Comparison of ENCODE assay signal across 1 cellular context in the genomic region with DNA sequence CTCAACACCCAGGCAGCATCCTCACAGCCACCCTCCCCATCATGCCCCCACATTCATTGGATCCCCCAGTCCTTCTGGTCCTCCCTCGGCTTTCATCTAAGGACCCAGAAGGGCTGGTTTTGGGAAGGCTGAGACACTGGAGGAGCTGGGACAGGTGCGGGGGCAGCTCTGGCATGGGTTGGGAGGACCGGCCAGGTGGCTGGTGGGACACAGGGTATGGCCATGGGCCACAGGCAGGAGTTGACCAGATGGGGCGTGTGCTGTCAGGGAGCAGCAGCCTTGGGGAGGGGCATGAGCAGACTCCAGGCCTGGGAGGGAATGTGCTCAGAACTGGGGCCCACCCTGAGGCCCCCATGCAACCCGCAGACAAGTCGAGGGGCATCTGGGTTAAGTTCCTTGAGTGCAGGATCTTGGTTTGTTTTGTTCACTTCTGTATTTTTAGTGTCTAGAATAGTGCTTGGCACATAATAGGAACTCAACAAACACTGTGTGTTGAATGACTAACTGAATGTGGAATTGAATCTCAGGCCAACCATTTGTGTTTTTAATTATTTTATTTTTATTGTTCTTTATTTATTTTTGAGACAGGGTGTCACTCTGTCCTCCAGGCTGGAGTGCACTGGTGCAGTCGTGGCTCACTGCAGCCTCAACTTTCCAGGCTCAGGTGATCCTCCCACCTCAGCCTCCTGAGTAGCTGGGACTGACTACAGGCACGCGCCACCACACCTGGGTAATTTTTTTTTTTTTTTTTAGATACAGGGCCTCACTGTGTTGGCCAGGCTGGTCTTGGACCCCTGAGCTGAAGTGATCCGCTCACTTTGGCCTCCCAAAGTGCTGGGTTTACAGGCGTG.
TF ChIP-seq lines count a peak whose summit lies in the region.

No MANE protein-coding gene starts in this region.

TF ChIP-seq in SK-N-SH, 30 proteins besides CTCF, POLR2A, EP300 and RAD21 (continued from another document):
- TF ChIP-seq, protein P1, sequence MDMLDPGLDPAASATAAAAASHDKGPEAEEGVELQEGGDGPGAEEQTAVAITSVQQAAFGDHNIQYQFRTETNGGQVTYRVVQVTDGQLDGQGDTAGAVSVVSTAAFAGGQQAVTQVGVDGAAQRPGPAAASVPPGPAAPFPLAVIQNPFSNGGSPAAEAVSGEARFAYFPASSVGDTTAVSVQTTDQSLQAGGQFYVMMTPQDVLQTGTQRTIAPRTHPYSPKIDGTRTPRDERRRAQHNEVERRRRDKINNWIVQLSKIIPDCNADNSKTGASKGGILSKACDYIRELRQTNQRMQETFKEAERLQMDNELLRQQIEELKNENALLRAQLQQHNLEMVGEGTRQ (IDR thresholded peaks at IDR 0.05; ENCODE audit: borderline replicate concordance, low read depth, low read length) = no peak
- no peak for TF ChIP-seq FOSL2 (IDR thresholded peaks at IDR 0.05; ENCODE audit: borderline replicate concordance, low read depth)
- TF ChIP-seq RCOR1 (IDR thresholded peaks at IDR 0.05; ENCODE audit: low read length) = no peak
- TF ChIP-seq YY1 (IDR thresholded peaks at IDR 0.05; ENCODE audit: low read depth) = no peak
- no peak for TF ChIP-seq RFX5 (IDR thresholded peaks at IDR 0.05; ENCODE audit: low read length)
- TF ChIP-seq SIN3A (IDR thresholded peaks at IDR 0.05; ENCODE audit: borderline replicate concordance, low read depth, low read length) = no peak
- no peak for TF ChIP-seq POLR2AphosphoS5 (IDR thresholded peaks at IDR 0.05; ENCODE audit: low read depth, low read length)
- TF ChIP-seq, protein P2, sequence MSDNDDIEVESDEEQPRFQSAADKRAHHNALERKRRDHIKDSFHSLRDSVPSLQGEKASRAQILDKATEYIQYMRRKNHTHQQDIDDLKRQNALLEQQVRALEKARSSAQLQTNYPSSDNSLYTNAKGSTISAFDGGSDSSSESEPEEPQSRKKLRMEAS (IDR thresholded peaks at IDR 0.05; ENCODE audit: low read depth) = no peak
- TF ChIP-seq FOXM1 (IDR thresholded peaks at IDR 0.05; ENCODE audit: low read depth) = no peak
